Comparison of ENCODE assay signal across 1 cellular context in the genomic region with DNA sequence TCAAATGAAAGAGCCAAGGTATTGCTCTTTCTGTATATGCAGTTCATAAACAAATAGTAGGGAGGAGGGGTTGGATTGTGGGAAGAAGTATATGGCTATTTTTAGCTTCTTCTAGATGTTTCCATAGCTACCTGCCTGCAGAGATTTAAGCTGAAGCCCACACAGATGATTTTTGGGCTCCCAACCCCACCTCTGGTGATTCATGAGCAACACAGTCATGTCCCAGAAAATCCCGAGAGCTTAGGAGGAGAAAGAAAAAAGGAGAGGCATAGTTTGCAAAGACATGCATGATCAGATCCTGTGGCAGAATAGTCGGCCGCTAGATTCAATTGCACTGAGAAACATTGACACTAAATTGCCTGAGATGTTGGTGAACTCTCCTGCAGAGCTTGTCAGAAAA.
TF ChIP-seq lines count a peak whose summit lies in the region.

No MANE protein-coding gene starts in this region.

TF ChIP-seq in K562, 482 proteins besides CTCF, POLR2A, EP300 and RAD21:
- TF ChIP-seq ZNF76 (CRISPR knock-in tag; IDR thresholded peaks at IDR 0.05; ENCODE audit: borderline replicate concordance): no peak
- peak; percentile 7; the same call in 1 of the 2 replicates for TF ChIP-seq RFX1 (IDR thresholded peaks at IDR 0.05)
